17 cellular contexts compared by ENCODE assay signal in the genomic region with DNA sequence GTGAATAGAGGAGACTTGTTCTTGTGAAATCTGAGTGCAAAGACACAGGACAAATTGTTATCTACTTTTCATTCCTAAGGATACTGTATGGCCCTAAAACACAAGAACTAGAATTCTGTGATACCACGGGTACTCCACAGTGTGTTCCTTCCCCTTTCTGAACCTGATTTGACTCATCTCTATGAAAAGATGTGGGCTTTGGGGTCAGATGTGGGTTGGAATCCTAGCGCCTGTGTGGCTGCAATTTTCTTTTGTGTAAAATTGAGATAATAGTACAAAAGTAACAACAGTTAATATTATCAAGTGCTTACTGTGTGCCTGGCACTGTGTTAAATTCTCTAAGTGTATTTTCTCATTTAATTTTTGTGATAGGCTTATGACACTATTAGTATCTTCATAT.
A peak's percentile ranks its signal among the peaks of the same experiment; 100 is the strongest.
DNase-seq lines count a peak whose midpoint lies in the region; ATAC-seq and TF ChIP-seq lines count a peak whose summit lies in the region.
"Had no signal": no experiment of that assay in that cellular context is flagged by ENCODE, and none has a peak within 500 bp of the region (broad histone marks: within the 10 kb centered on the region; RNA-seq: fewer than 3 reads in every experiment).

No MANE protein-coding gene starts in this region.

- peak; percentile 28 for DNase-seq in GM13977 (ENCODE audit: low spot score)
- no peak for DNase-seq in central memory CD8-positive, alpha-beta T cell (ENCODE audit: low spot score in 2 of 2)
- no peak for DNase-seq in NCI-H1417 treated with DMSO at 0.1 percent for 48 hours (lab: John Stamatoyannopoulos, UW)
- DNase-seq in cortex of kidney (lab: John Stamatoyannopoulos, UW) = no peak
- DNase-seq: activated naive CD4-positive, alpha-beta T cell treated with anti-CD3 and anti-CD28 coated beads for 36 hours; DND-41; effector CD8-positive, alpha-beta T cell; left ventricle myocardium inferior; naive B cell; NK-92 treated with Interleukin-12 subunit alpha and Interleukin-12 subunit beta, amount 100 ng/mL, for 24 hours; SJCRH30; T1000; testis had no signal

- no peak overlapping the region for H3K27ac Mint-ChIP-seq in central memory CD8-positive, alpha-beta T cell (ENCODE audit: low read depth)
- H3K27ac Mint-ChIP-seq: activated naive CD4-positive, alpha-beta T cell treated with anti-CD3 and anti-CD28 coated beads for 36 hours; GM23338; naive B cell had no signal

- no peaks in the 10 kb centered on the region for H3K9me3 Mint-ChIP-seq in central memory CD8-positive, alpha-beta T cell
- H3K9me3 Mint-ChIP-seq: activated naive CD4-positive, alpha-beta T cell treated with anti-CD3 and anti-CD28 coated beads for 36 hours; GM23338; naive B cell had no signal

- H3K4me1 Mint-ChIP-seq in central memory CD8-positive, alpha-beta T cell = peaks cover 43% of the 10 kb centered on the region

- H3K36me3 Mint-ChIP-seq in central memory CD8-positive, alpha-beta T cell (ENCODE audit: insufficient read depth) = peaks cover 61% of the 10 kb centered on the region

- H3K4me3 Mint-ChIP-seq in central memory CD8-positive, alpha-beta T cell = peak overlapping the region; percentile 23
- H3K4me3 Mint-ChIP-seq: activated naive CD4-positive, alpha-beta T cell treated with anti-CD3 and anti-CD28 coated beads for 36 hours; GM23338; naive B cell had no signal

- in situ Hi-C loops in GM13977 (cut with MboI; ENCODE audit: low pct_unique_long_range_greater_than_20kb, low sequenced_read_pairs, unreplicated experiment) = no loop called here

- no peak for TF ChIP-seq CTCF in GM13977 (IDR thresholded peaks at IDR 0.05; ENCODE audit: extremely low read depth, insufficient read depth, missing control alignments)

- no peaks in the 10 kb centered on the region for H3K27me3 Mint-ChIP-seq in central memory CD8-positive, alpha-beta T cell
- H3K27me3 Mint-ChIP-seq: naive B cell had no signal

- ATAC-seq in GM21360 (IDR thresholded peaks at IDR 0.05; ENCODE audit: unreplicated experiment) (peak; percentile 49), HG03469 (IDR thresholded peaks at IDR 0.05; ENCODE audit: unreplicated experiment) (peak; percentile 46), GM18520 (IDR thresholded peaks at IDR 0.05; ENCODE audit: unreplicated experiment) (no peak)
- ATAC-seq in central memory CD8-positive, alpha-beta T cell (replicated peaks; ENCODE audit: extremely low read depth, poor library complexity, severe bottlenecking) = no peak
- ATAC-seq: GM23338 had no signal

Comparison
In these comparisons a context has a peak if more than half of its experiments do, and no peak if none do; other contexts are left out.
1. ATAC-seq: peak in GM21360 (single experiment) and HG03469 (single experiment); none in central memory CD8-positive, alpha-beta T cell (single experiment) and GM18520 (single experiment).